8 cellular contexts compared by ENCODE assay signal in the genomic region with DNA sequence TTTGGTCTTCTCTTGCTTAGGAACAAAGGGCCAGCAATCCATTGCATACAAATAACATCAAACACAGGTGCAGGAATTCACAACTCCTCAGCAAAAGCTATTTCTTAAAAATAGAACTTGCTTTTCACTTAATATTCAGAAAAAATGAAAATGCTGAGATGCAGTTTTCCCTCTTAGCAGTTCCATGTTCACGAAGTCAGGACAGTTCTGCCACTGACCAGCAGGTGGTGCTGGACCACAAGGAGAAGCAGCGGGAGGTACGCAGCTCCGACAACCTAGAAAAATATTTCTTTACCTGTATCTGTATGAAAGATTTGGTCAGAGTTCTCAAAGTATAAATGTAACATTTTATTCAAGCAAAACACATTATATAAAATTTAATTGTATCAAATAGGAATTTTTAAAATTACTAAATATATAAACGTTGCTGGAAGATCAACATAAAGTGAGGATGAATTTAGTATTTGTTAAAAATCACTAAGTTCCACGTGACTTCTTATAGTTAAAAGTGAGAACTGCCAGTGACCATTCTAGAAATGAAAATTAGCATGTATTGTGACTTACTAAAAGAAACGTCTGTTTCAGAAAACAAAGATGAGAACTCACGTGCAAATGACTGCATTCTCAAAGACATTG. TPM values are rescaled to one million over a fixed set of nuclear protein-coding genes. Genes with fewer than 3 reads are reported as not detected.
DNase-seq lines count a peak whose midpoint lies in the region; ATAC-seq and TF ChIP-seq lines count a peak whose summit lies in the region.

No MANE protein-coding gene starts in this region.

- H3K4me1 Mint-ChIP-seq in activated naive CD4-positive, alpha-beta T cell treated with anti-CD3 and anti-CD28 coated beads for 36 hours (ENCODE audit: low read depth) = peaks cover 3% of the 10 kb centered on the region

- H3K36me3 ChIP-seq in RWPE2 (ENCODE audit: low read depth) (peaks cover 10% of the 10 kb centered on the region; the same call in 1 of the 2 replicates), cardiac muscle cell (no peaks in the 10 kb centered on the region), vagina (no peaks in the 10 kb centered on the region)

- peak; percentile 72; the same call in 2 of the 3 replicates for ATAC-seq in RWPE2 (ENCODE audit: low read depth)
- no peak for ATAC-seq in GM18519 (IDR thresholded peaks at IDR 0.05; ENCODE audit: low FRiP score, unreplicated experiment)

- DNase-seq in ELR (ENCODE audit: low read depth) = peak; percentile 76
- peak; percentile 64 to 82 for DNase-seq in HL-60 (ENCODE audit: low read depth in 1 of 2, low spot score in 1 of 2)
- DNase-seq in RWPE2 (ENCODE audit: low spot score) = no peak
- peak; percentile 86 for DNase-seq in activated naive CD4-positive, alpha-beta T cell treated with anti-CD3 and anti-CD28 coated beads for 36 hours
- peak; percentile 76 to 81 for DNase-seq in cardiac muscle cell (ENCODE audit: low read depth in 1 of 2, low spot score in 1 of 2)
- DNase-seq in pulmonary artery endothelial cell (ENCODE audit: low read depth, low spot score) = peak; percentile 41
- DNase-seq in vagina (ENCODE audit: extremely low spot score in 2 of 2) = peak in 1 of 2 donors; percentile 58

- H3K4me1 ChIP-seq in RWPE2 (ENCODE audit: insufficient read depth, poor library complexity, severe bottlenecking) = no peaks in the 10 kb centered on the region
- H3K4me1 ChIP-seq in cardiac muscle cell (ENCODE audit: low read depth) = no peaks in the 10 kb centered on the region
- H3K4me1 ChIP-seq in vagina = no peaks in the 10 kb centered on the region

- CTCF ChIA-PET in activated naive CD4-positive, alpha-beta T cell treated with anti-CD3 and anti-CD28 coated beads for 36 hours (lab: Charles Lee) = interaction anchor here (1.0 to 6.7 kb wide), 14 partner anchors 10 to 135 kb away, joined by 3 to 43 read pairs (median 4); no protein-coding TSS in a partner anchor

- intact Hi-C loops in activated naive CD4-positive, alpha-beta T cell treated with anti-CD3 and anti-CD28 coated beads for 36 hours (cut with micrococcal nuclease) = loop anchor here (1.0 to 10.0 kb wide), 3 partner anchors 100 to 783 kb away; partner anchors contain the start of gene KCNG2
- intact Hi-C loops in vagina (cut with DNase I) = no loop called here

- TF ChIP-seq POLR2A in vagina (IDR thresholded peaks at IDR 0.05) = no peak

- no peak overlapping the region for H3K27ac Mint-ChIP-seq in activated naive CD4-positive, alpha-beta T cell treated with anti-CD3 and anti-CD28 coated beads for 36 hours

- H3K9me3 Mint-ChIP-seq in activated naive CD4-positive, alpha-beta T cell treated with anti-CD3 and anti-CD28 coated beads for 36 hours = no peaks in the 10 kb centered on the region

- no peak overlapping the region for H3K27ac ChIP-seq in HL-60 (replicated peaks)
- H3K27ac ChIP-seq in RWPE2 (ENCODE audit: poor library complexity, severe bottlenecking) = no peak overlapping the region
- no peak overlapping the region for H3K27ac ChIP-seq in cardiac muscle cell
- H3K27ac ChIP-seq in vagina = no peak overlapping the region

- H3K9me3 ChIP-seq in RWPE2 (ENCODE audit: severe bottlenecking) = no peaks in the 10 kb centered on the region
- H3K9me3 ChIP-seq in cardiac muscle cell (ENCODE audit: low read depth) = no peaks in the 10 kb centered on the region
- H3K9me3 ChIP-seq in vagina = no peaks in the 10 kb centered on the region

- peak; percentile 99 for TF ChIP-seq CTCF in HL-60 (IDR thresholded peaks at IDR 0.05; ENCODE audit: insufficient read depth, low read length)
- TF ChIP-seq CTCF in RWPE2 (IDR thresholded peaks at IDR 0.05; ENCODE audit: poor library complexity, severe bottlenecking) = peak; percentile 96
- peak; percentile 99 for TF ChIP-seq CTCF in cardiac muscle cell (IDR thresholded peaks at IDR 0.05; ENCODE audit: low read depth, low read length)
- TF ChIP-seq CTCF in vagina (IDR thresholded peaks at IDR 0.05) = peak; percentile 73 to 98 (median 83)

- no peaks in the 10 kb centered on the region for H3K36me3 Mint-ChIP-seq in activated naive CD4-positive, alpha-beta T cell treated with anti-CD3 and anti-CD28 coated beads for 36 hours (ENCODE audit: low read depth)

- H3K27me3 Mint-ChIP-seq in activated naive CD4-positive, alpha-beta T cell treated with anti-CD3 and anti-CD28 coated beads for 36 hours (ENCODE audit: low read depth) = peaks cover 21% of the 10 kb centered on the region

- H3K4me3 ChIP-seq in HL-60 (replicated peaks; ENCODE audit: insufficient read depth, low read length) (no peak overlapping the region), RWPE2 (ENCODE audit: severe bottlenecking) (no peak overlapping the region), cardiac muscle cell (no peak overlapping the region), vagina (no peak overlapping the region)

- H3K4me3 Mint-ChIP-seq in activated naive CD4-positive, alpha-beta T cell treated with anti-CD3 and anti-CD28 coated beads for 36 hours = no peak overlapping the region

- H3K27me3 ChIP-seq in HL-60 (ENCODE audit: insufficient read depth, poor library complexity, severe bottlenecking) (peaks cover 3% of the 10 kb centered on the region), RWPE2 (ENCODE audit: insufficient read depth, poor library complexity, severe bottlenecking) (no peaks in the 10 kb centered on the region), cardiac muscle cell (no peaks in the 10 kb centered on the region), vagina (no peaks in the 10 kb centered on the region)

RNA-seq across cellular contexts. Expression of gene ADNP2, which starts 48.8 kb away (rescaled TPM):
- total RNA-seq in activated naive CD4-positive, alpha-beta T cell treated with anti-CD3 and anti-CD28 coated beads for 36 hours = 10 to 100 TPM; 16.8 to 18.0 TPM
- total RNA-seq in cardiac muscle cell (24.8 and 35.8 TPM in 2 replicates), pulmonary artery endothelial cell (17.3 and 17.7 TPM in 2 replicates), vagina (21.4 TPM)
- 10.5 and 19.9 TPM in 2 replicates for polyA plus RNA-seq in cardiac muscle cell
